ENCODE assay signal across 27 cellular contexts in genomic region chr10:53325073-53325472, GRCh38.
A peak's percentile ranks its signal among the peaks of the same experiment; 100 is the strongest.
DNase-seq lines count a peak whose midpoint lies in the region; ATAC-seq, FAIRE-seq and TF ChIP-seq lines count a peak whose summit lies in the region.
"Had no signal": no experiment of that assay in that cellular context is flagged by ENCODE, and none has a peak within 500 bp of the region (broad histone marks: within the 10 kb centered on the region; RNA-seq: fewer than 3 reads in every experiment).

No MANE protein-coding gene starts in this region.

- no peak overlapping the region for H3K4me2 ChIP-seq in SK-N-SH

- POLR2A ChIA-PET in SK-N-SH (lab: Yijun Ruan, JAX): no interaction called here

- H4K20me1 ChIP-seq in SK-N-SH (ENCODE audit: insufficient read depth): no peaks in the 10 kb centered on the region

- intact Hi-C loops in left lung (cut with DNase I): no loop called here
- intact Hi-C loops in right lobe of liver (cut with DNase I): no loop called here

- H3K27me3 ChIP-seq in SK-N-SH (ENCODE audit: insufficient read depth) (no peaks in the 10 kb centered on the region), brain microvascular endothelial cell (replicated peaks) (no peaks in the 10 kb centered on the region), left lung (no peaks in the 10 kb centered on the region), right lobe of liver (no peaks in the 10 kb centered on the region)
- H3K27me3 ChIP-seq: ovary had no signal

- H3K4me3 ChIP-seq in SK-N-SH (ENCODE audit: low read depth in 2 of 2, low read length in 1 of 2): no peak overlapping the region
- no peak overlapping the region for H3K4me3 ChIP-seq in brain microvascular endothelial cell (ENCODE audit: low read depth, low read length)
- H3K4me3 ChIP-seq in fibroblast of the aortic adventitia (ENCODE audit: low read depth, low read length): no peak overlapping the region
- no peak overlapping the region for H3K4me3 ChIP-seq in left lung
- H3K4me3 ChIP-seq in right lobe of liver: no peak overlapping the region
- H3K4me3 ChIP-seq: ovary, thoracic aorta had no signal

- H3K9me3 ChIP-seq in SK-N-SH: no peaks in the 10 kb centered on the region
- no peaks in the 10 kb centered on the region for H3K9me3 ChIP-seq in left lung
- H3K9me3 ChIP-seq in right lobe of liver: no peaks in the 10 kb centered on the region
- H3K9me3 ChIP-seq: ovary, thoracic aorta had no signal

- no peak for TF ChIP-seq EP300 in SK-N-SH (IDR thresholded peaks at IDR 0.05; ENCODE audit: borderline replicate concordance in 1 of 2, low read depth in 1 of 2, low read length in 1 of 2)

- H3K79me2 ChIP-seq in SK-N-SH (ENCODE audit: insufficient read depth): no peaks in the 10 kb centered on the region

- no peaks in the 10 kb centered on the region for H3K36me3 ChIP-seq in SK-N-SH (replicated peaks in 1 of 2; ENCODE audit: control insufficient read depth in 1 of 2, insufficient read depth in 2 of 2, low read length in 1 of 2)
- no peaks in the 10 kb centered on the region for H3K36me3 ChIP-seq in brain microvascular endothelial cell (replicated peaks)
- no peaks in the 10 kb centered on the region for H3K36me3 ChIP-seq in left lung
- H3K36me3 ChIP-seq in right lobe of liver: no peaks in the 10 kb centered on the region
- H3K36me3 ChIP-seq: ovary, thoracic aorta had no signal

- H3K9ac ChIP-seq in SK-N-SH: no peak overlapping the region

- H3K27ac ChIP-seq in SK-N-SH (ENCODE audit: low read depth in 2 of 2, low read length in 1 of 2): peak overlapping the region in 1 of 2 experiments; percentile 7; a peak in 1 of 4 replicates
- no peak overlapping the region for H3K27ac ChIP-seq in brain microvascular endothelial cell
- H3K27ac ChIP-seq in left lung: no peak overlapping the region
- H3K27ac ChIP-seq in right lobe of liver: no peak overlapping the region
- H3K27ac ChIP-seq: 22Rv1, ovary, thoracic aorta had no signal

- TF ChIP-seq CTCF in SK-N-SH (IDR thresholded peaks at IDR 0.05) (no peak), brain microvascular endothelial cell (IDR thresholded peaks at IDR 0.05; ENCODE audit: low read depth, low read length, missing control alignments) (no peak), fibroblast of the aortic adventitia (IDR thresholded peaks at IDR 0.05; ENCODE audit: insufficient read depth, low read length) (no peak), left lung (IDR thresholded peaks at IDR 0.05) (no peak), right lobe of liver (IDR thresholded peaks at IDR 0.05) (no peak)

- peaks cover 2% of the 10 kb centered on the region; the same call in 1 of the 2 replicates for H3K9me2 ChIP-seq in SK-N-SH

- ATAC-seq in SK-N-SH treated with all-trans-retinoic acid at 6 μM for 48 hours (no peak), left lung (no peak), right lobe of liver (no peak)
- ATAC-seq: activated T-cell treated with anti-CD3 and anti-CD28 coated beads, Interleukin-2, amount 50 U/mL, for 4 hours; natural killer cell treated with Interleukin-12 subunit alpha and Interleukin-12 subunit beta and Interleukin-15 and Interleukin-18, amount 100 ng/mL, for 72 hours; Panc1 had no signal

- H3F3A ChIP-seq in SK-N-SH (replicated peaks; ENCODE audit: insufficient read depth): no peaks in the 10 kb centered on the region

- in situ Hi-C loops in brain microvascular endothelial cell (cut with HindIII; ENCODE audit: low pct_ligation_motif_present, low sequenced_read_pairs): no loop called here

- H3K4me1 ChIP-seq in SK-N-SH (ENCODE audit: control insufficient read depth in 1 of 2, insufficient read depth in 2 of 2, low read depth in 1 of 2, low read length in 1 of 2) (no peaks in the 10 kb centered on the region), left lung (no peaks in the 10 kb centered on the region), right lobe of liver (no peaks in the 10 kb centered on the region)

- FAIRE-seq in HTR-8/SVneo (lab: Jason Lieb, UNC): no peak

- CTCF ChIA-PET in SK-N-SH (lab: Yijun Ruan, JAX): interaction anchor here (0.7 kb wide), 1 partner anchor 8 kb away, joined by 3 read pairs; no protein-coding TSS in a partner anchor

- peak overlapping the region; percentile 44; the same call in 1 of the 2 replicates for H2AFZ ChIP-seq in SK-N-SH (ENCODE audit: low read depth)

- TF ChIP-seq RAD21 in SK-N-SH (IDR thresholded peaks at IDR 0.05; ENCODE audit: low read length): no peak

- TF ChIP-seq POLR2A in right lobe of liver (IDR thresholded peaks at IDR 0.05): no peak

- 68% methylated on average over 5 of the region's 5 CpGs for WGBS in SK-N-SH (ENCODE audit: low lambda C conversion rate)
- WGBS in right lobe of liver (ENCODE audit: insufficient coverage, low coverage, low lambda C conversion rate, missing lambda C conversion rate): 66% methylated on average over 4 of the region's 5 CpGs

- DNase-seq in SK-N-SH (no peak), brain microvascular endothelial cell (peak; percentile 31), fibroblast of the aortic adventitia (ENCODE audit: low read depth) (peak; percentile 7), HTR-8/SVneo (ENCODE audit: insufficient read length, low spot score) (no peak), mesenteric fat pad (ENCODE audit: low spot score) (no peak), left lung (no peak), right lobe of liver (no peak)
- DNase-seq: activated CD4-positive, alpha-beta T cell treated with anti-CD3 and anti-CD28 coated beads for 4 hours; activated T-cell treated with anti-CD3 and anti-CD28 coated beads, Interleukin-2, amount 50 U/mL, for 4 hours; CD8-positive, alpha-beta memory T cell; DMS153; foreskin melanocyte; GDM1; hippocampal formation; immature natural killer cell; KBM-7; MV-4-11; NCI-H146; NCI-H524; ovary; stimulated activated naive CD4-positive, alpha-beta T cell treated with Interleukin-2 at 50 U/mL for 16 hours; T-helper 2 cell had no signal

TF ChIP-seq in SK-N-SH, 30 proteins besides CTCF, POLR2A, EP300 and RAD21:
- no peak for TF ChIP-seq FOXJ3 (CRISPR knock-in tag; IDR thresholded peaks at IDR 0.05)
- TF ChIP-seq RXRA (IDR thresholded peaks at IDR 0.05; ENCODE audit: borderline replicate concordance, low read depth): no peak
- TF ChIP-seq SIN3A (IDR thresholded peaks at IDR 0.05; ENCODE audit: borderline replicate concordance, low read depth, low read length): no peak
- no peak for TF ChIP-seq POLR2AphosphoS5 (IDR thresholded peaks at IDR 0.05; ENCODE audit: low read depth, low read length)
- TF ChIP-seq GATA2 (CRISPR knock-in tag; IDR thresholded peaks at IDR 0.05): no peak
- TF ChIP-seq RFX5 (IDR thresholded peaks at IDR 0.05; ENCODE audit: low read length): no peak
- TF ChIP-seq TCF12 (IDR thresholded peaks at IDR 0.05): peak; percentile 29; the same call in 1 of the 2 replicates
- TF ChIP-seq MEF2A (IDR thresholded peaks at IDR 0.05; ENCODE audit: borderline replicate concordance, low read depth): no peak
- TF ChIP-seq FOSL2 (IDR thresholded peaks at IDR 0.05; ENCODE audit: borderline replicate concordance, low read depth): peak; percentile 57; the same call in 1 of the 2 replicates
- TF ChIP-seq JUND (IDR thresholded peaks at IDR 0.05): peak; percentile 40; the same call in 1 of the 2 replicates
- TF ChIP-seq GABPA (IDR thresholded peaks at IDR 0.05; ENCODE audit: low read depth): no peak

TF ChIP-seq in SK-N-SH treated with all-trans-retinoic acid at 6 μM for 48 hours, 23 proteins besides CTCF, POLR2A, EP300 and RAD21 (continues in another document):
- TF ChIP-seq TOX (CRISPR knock-in tag; IDR thresholded peaks at IDR 0.05; ENCODE audit: borderline replicate concordance): no peak
- no peak for TF ChIP-seq BACH2 (CRISPR knock-in tag; IDR thresholded peaks at IDR 0.05; ENCODE audit: borderline replicate concordance)
- TF ChIP-seq ZFP3 (CRISPR knock-in tag; IDR thresholded peaks at IDR 0.05): no peak
- no peak for TF ChIP-seq ISL1 (CRISPR knock-in tag; IDR thresholded peaks at IDR 0.05)
- TF ChIP-seq ARNTL (CRISPR knock-in tag; IDR thresholded peaks at IDR 0.05; ENCODE audit: borderline replicate concordance, low read depth): no peak
- TF ChIP-seq PATZ1 (CRISPR knock-in tag; IDR thresholded peaks at IDR 0.05; ENCODE audit: borderline replicate concordance): no peak
- no peak for TF ChIP-seq ZC3H10 (CRISPR knock-in tag; IDR thresholded peaks at IDR 0.05)
- TF ChIP-seq CSDC2 (CRISPR knock-in tag; IDR thresholded peaks at IDR 0.05): no peak
- TF ChIP-seq ZFP30 (CRISPR knock-in tag; IDR thresholded peaks at IDR 0.05): no peak
- no peak for TF ChIP-seq ZNF565 (CRISPR knock-in tag; conservative IDR thresholded peaks at IDR 0.05; ENCODE audit: low read depth)
- no peak for TF ChIP-seq SNAI2 (CRISPR knock-in tag; IDR thresholded peaks at IDR 0.05)
- no peak for TF ChIP-seq PPARA (CRISPR knock-in tag; IDR thresholded peaks at IDR 0.05; ENCODE audit: borderline replicate concordance)
- no peak for TF ChIP-seq CSRNP3 (CRISPR knock-in tag; IDR thresholded peaks at IDR 0.05)
- TF ChIP-seq TCF4 (CRISPR knock-in tag; IDR thresholded peaks at IDR 0.05; ENCODE audit: borderline replicate concordance): no peak
- no peak for TF ChIP-seq RARB (CRISPR knock-in tag; IDR thresholded peaks at IDR 0.05)

Comparison
In these comparisons a context has a peak if more than half of its experiments do, and no peak if none do; other contexts are left out.
1. DNase-seq: peak in brain microvascular endothelial cell (single experiment) and fibroblast of the aortic adventitia (single experiment); none in SK-N-SH (single experiment), HTR-8/SVneo (single experiment), mesenteric fat pad (single experiment), left lung (0 of 2) and right lobe of liver (0 of 3).